Comparison of ENCODE assay signal across 24 cellular contexts in genomic region chr2:8638327-8638726, GRCh38. TPM values are rescaled to one million over a fixed set of nuclear protein-coding genes. Genes with fewer than 3 reads are reported as not detected.
DNase-seq lines count a peak whose midpoint lies in the region; ATAC-seq and TF ChIP-seq lines count a peak whose summit lies in the region.
"Had no signal": no experiment of that assay in that cellular context is flagged by ENCODE, and none has a peak within 500 bp of the region (broad histone marks: within the 10 kb centered on the region; RNA-seq: fewer than 3 reads in every experiment).

No MANE protein-coding gene starts in this region.

- H3K36me3 Mint-ChIP-seq in activated T-helper 17 cell treated with anti-CD3 and anti-CD28 coated beads, Interleukin-2, amount 50 U/mL, for 72 hours (ENCODE audit: low read depth), result no peaks in the 10 kb centered on the region
- H3K36me3 Mint-ChIP-seq: activated CD4-positive, alpha-beta memory T cell treated with anti-CD3 and anti-CD28 coated beads for 36 hours; activated naive CD8-positive, alpha-beta T cell treated with anti-CD3 and anti-CD28 coated beads for 36 hours; memory B cell had no signal

- ATAC-seq in activated T-helper 17 cell treated with anti-CD3 and anti-CD28 coated beads, Interleukin-2, amount 50 U/mL, for 72 hours (replicated peaks), result no peak
- no peak for ATAC-seq in HG02759 (IDR thresholded peaks at IDR 0.05; ENCODE audit: unreplicated experiment)
- ATAC-seq: gastrocnemius medialis, GM12878, left lobe of liver had no signal

- H3K27ac ChIP-seq in HUES64 (ENCODE audit: low read depth, low read length) (peak overlapping the region; percentile 53; the same call in 1 of the 2 replicates), mesodermal cell (ENCODE audit: low read depth, low read length, severe bottlenecking) (peak overlapping the region; percentile 10), spleen (no peak overlapping the region)
- no peak overlapping the region for H3K27ac ChIP-seq in effector memory CD4-positive, alpha-beta T cell (ENCODE audit: insufficient read depth, low read length, poor library complexity, severe bottlenecking)
- H3K27ac ChIP-seq: C4-2B, gastrocnemius medialis, GM23248, KMS-11, SK-N-MC had no signal

- no peaks in the 10 kb centered on the region for H3K9me3 Mint-ChIP-seq in activated T-helper 17 cell treated with anti-CD3 and anti-CD28 coated beads, Interleukin-2, amount 50 U/mL, for 72 hours
- H3K9me3 Mint-ChIP-seq: activated CD4-positive, alpha-beta memory T cell treated with anti-CD3 and anti-CD28 coated beads for 36 hours; activated naive CD8-positive, alpha-beta T cell treated with anti-CD3 and anti-CD28 coated beads for 36 hours; dendritic cell treated with granulocyte-macrophage colony-stimulating factor and Interleukin-4, amounts not matched to agents 40 ng/mL and 50 ng/mL, for 4 days; memory B cell had no signal

- no peak for TF ChIP-seq POLR2A in spleen (IDR thresholded peaks at IDR 0.05)

- no peak overlapping the region for H3K4me3 Mint-ChIP-seq in activated T-helper 17 cell treated with anti-CD3 and anti-CD28 coated beads, Interleukin-2, amount 50 U/mL, for 72 hours
- H3K4me3 Mint-ChIP-seq: activated CD4-positive, alpha-beta memory T cell treated with anti-CD3 and anti-CD28 coated beads for 36 hours; activated naive CD8-positive, alpha-beta T cell treated with anti-CD3 and anti-CD28 coated beads for 36 hours; dendritic cell treated with granulocyte-macrophage colony-stimulating factor and Interleukin-4, amounts not matched to agents 40 ng/mL and 50 ng/mL, for 4 days; memory B cell had no signal

- TF ChIP-seq CTCF in spleen (IDR thresholded peaks at IDR 0.05 in 8 of 11, conservative IDR thresholded peaks at IDR 0.05 in 3 of 11), result no peak

- H3K4me1 ChIP-seq in HUES64 (ENCODE audit: insufficient read depth, low read length) (peaks cover 51% of the 10 kb centered on the region), mesodermal cell (ENCODE audit: control insufficient read depth, insufficient read depth, low read length, poor library complexity, severe bottlenecking) (peaks cover 27% of the 10 kb centered on the region), spleen (peaks cover 0 to 19% (median 3%) of the 10 kb centered on the region in 6 donors)
- no peaks in the 10 kb centered on the region for H3K4me1 ChIP-seq in effector memory CD4-positive, alpha-beta T cell (ENCODE audit: control insufficient read depth, insufficient read depth, low read length, poor library complexity, severe bottlenecking)
- H3K4me1 ChIP-seq: gastrocnemius medialis had no signal

- H3K4me1 Mint-ChIP-seq in activated T-helper 17 cell treated with anti-CD3 and anti-CD28 coated beads, Interleukin-2, amount 50 U/mL, for 72 hours, result peaks cover 5% of the 10 kb centered on the region
- H3K4me1 Mint-ChIP-seq: activated naive CD8-positive, alpha-beta T cell treated with anti-CD3 and anti-CD28 coated beads for 36 hours; memory B cell had no signal

- no peaks in the 10 kb centered on the region for H3K27me3 Mint-ChIP-seq in activated T-helper 17 cell treated with anti-CD3 and anti-CD28 coated beads, Interleukin-2, amount 50 U/mL, for 72 hours
- H3K27me3 Mint-ChIP-seq: activated CD4-positive, alpha-beta memory T cell treated with anti-CD3 and anti-CD28 coated beads for 36 hours; activated naive CD8-positive, alpha-beta T cell treated with anti-CD3 and anti-CD28 coated beads for 36 hours had no signal

- peak overlapping the region; percentile 20 for H3K27ac Mint-ChIP-seq in activated T-helper 17 cell treated with anti-CD3 and anti-CD28 coated beads, Interleukin-2, amount 50 U/mL, for 72 hours
- H3K27ac Mint-ChIP-seq: activated CD4-positive, alpha-beta memory T cell treated with anti-CD3 and anti-CD28 coated beads for 36 hours; activated naive CD8-positive, alpha-beta T cell treated with anti-CD3 and anti-CD28 coated beads for 36 hours; memory B cell had no signal

- H3K4me3 ChIP-seq in HUES64 (ENCODE audit: low read length), result peak overlapping the region; percentile 24; the same call in 1 of the 2 replicates
- no peak overlapping the region for H3K4me3 ChIP-seq in mesodermal cell (ENCODE audit: extremely low read depth, insufficient read depth, low read length, poor library complexity, severe bottlenecking)
- H3K4me3 ChIP-seq in spleen, result no peak overlapping the region
- no peak overlapping the region for H3K4me3 ChIP-seq in effector memory CD4-positive, alpha-beta T cell (ENCODE audit: insufficient read depth, low read depth, low read length, poor library complexity, severe bottlenecking)
- H3K4me3 ChIP-seq: gastrocnemius medialis, GM12878, GM23248, SK-N-MC had no signal

- H3K9ac ChIP-seq in HUES64 (ENCODE audit: low read depth, low read length), result peak overlapping the region; percentile 50; the same call in 1 of the 2 replicates
- H3K9ac ChIP-seq: GM23248, KMS-11 had no signal

- intact Hi-C loops in spleen (cut with DNase I; ENCODE audit: low total_unique reads), result no loop called here

- DNase-seq in spleen (peak; percentile 24), GM03348 (ENCODE audit: low spot score) (no peak)
- no peak for DNase-seq in effector memory CD4-positive, alpha-beta T cell
- DNase-seq: activated CD4-positive, alpha-beta memory T cell treated with anti-CD3 and anti-CD28 coated beads for 36 hours; activated CD4-positive, CD25-positive, alpha-beta regulatory T cell treated with anti-CD3 and anti-CD28 coated beads, Interleukin-2, amount 50 U/mL, for 72 hours; activated naive CD8-positive, alpha-beta T cell treated with anti-CD3 and anti-CD28 coated beads for 36 hours; caudate nucleus; DND-41; gastrocnemius medialis; GM23248; NCI-H1417 treated with DMSO at 0.1 percent for 48 hours; NCI-H446; stimulated activated CD4-positive, alpha-beta T cell treated with anti-CD3 and anti-CD28 coated beads, Interleukin-4, amount 100 ng/mL, for 1 hour had no signal

- H3K9me3 ChIP-seq in HUES64 (ENCODE audit: insufficient read depth, low read depth, low read length), result no peaks in the 10 kb centered on the region
- H3K9me3 ChIP-seq in mesodermal cell (ENCODE audit: control insufficient read depth, low read length), result no peaks in the 10 kb centered on the region
- H3K9me3 ChIP-seq in spleen, result no peaks in the 10 kb centered on the region
- no peaks in the 10 kb centered on the region for H3K9me3 ChIP-seq in effector memory CD4-positive, alpha-beta T cell (ENCODE audit: control insufficient read depth, low read length)
- H3K9me3 ChIP-seq: gastrocnemius medialis had no signal

- 18% methylated on average over 12 of the region's 12 CpGs for whole genome bisulfite sequencing in HUES64
- 23 to 33% methylated on average over 8 to 11 of the region's 12 CpGs for WGBS in mesodermal cell (ENCODE audit: insufficient coverage in 2 of 2), 2 experiments
- WGBS in spleen, 5 donors, result 81 to 92% (median 88%) methylated on average over 12 of the region's 12 CpGs

- no peaks in the 10 kb centered on the region for H3K36me3 ChIP-seq in HUES64 (ENCODE audit: insufficient read depth, low read length)
- no peaks in the 10 kb centered on the region for H3K36me3 ChIP-seq in mesodermal cell (ENCODE audit: control insufficient read depth, insufficient read depth, low read length)
- no peaks in the 10 kb centered on the region for H3K36me3 ChIP-seq in spleen
- H3K36me3 ChIP-seq in effector memory CD4-positive, alpha-beta T cell (ENCODE audit: control insufficient read depth, insufficient read depth, low read length), result no peaks in the 10 kb centered on the region
- H3K36me3 ChIP-seq: gastrocnemius medialis had no signal

- H3K27me3 ChIP-seq in HUES64 (ENCODE audit: insufficient read depth, low read length) (peaks cover 23% of the 10 kb centered on the region), spleen (replicated peaks in 1 of 7) (no peaks in the 10 kb centered on the region)
- H3K27me3 ChIP-seq in effector memory CD4-positive, alpha-beta T cell (replicated peaks; ENCODE audit: control insufficient read depth, insufficient read depth, low read length, poor library complexity, severe bottlenecking), result no peaks in the 10 kb centered on the region
- H3K27me3 ChIP-seq: gastrocnemius medialis had no signal

RNA-seq across cellular contexts. Expression of gene ID2, which starts 43.5 kb away (rescaled TPM):
- polyA plus RNA-seq in HUES64 (2013, experiment 1 of 2), result 104 TPM
- polyA plus RNA-seq in HUES64 (2013, experiment 2 of 2), result 113 TPM
- total RNA-seq in activated T-helper 17 cell treated with anti-CD3 and anti-CD28 coated beads, Interleukin-2, amount 50 U/mL, for 72 hours, result 100 to 1,000 TPM in 1 of 2 donors, 10 to 100 TPM in 1; 85.6 to 425 TPM
- 444 TPM for polyA plus RNA-seq in mesodermal cell (2013, experiment 1 of 2)
- polyA plus RNA-seq in mesodermal cell (2013, experiment 2 of 2), result 414 TPM
- 100 to 1,000 TPM in 4 of 7 donors, 10 to 100 TPM in 3; 80.4 to 343 (median 109) TPM for total RNA-seq in spleen
- 10 to 100 TPM; 42.8 to 73.9 (median 59.7) TPM for polyA plus RNA-seq in spleen

Comparison
In these comparisons a context has a peak if more than half of its experiments do, and no peak if none do; other contexts are left out.
1. H3K27ac ChIP-seq: peak in HUES64 (single experiment) and mesodermal cell (single experiment); none in spleen (0 of 8) and effector memory CD4-positive, alpha-beta T cell (single experiment).